1 cellular context compared by ENCODE assay signal in the genomic region with DNA sequence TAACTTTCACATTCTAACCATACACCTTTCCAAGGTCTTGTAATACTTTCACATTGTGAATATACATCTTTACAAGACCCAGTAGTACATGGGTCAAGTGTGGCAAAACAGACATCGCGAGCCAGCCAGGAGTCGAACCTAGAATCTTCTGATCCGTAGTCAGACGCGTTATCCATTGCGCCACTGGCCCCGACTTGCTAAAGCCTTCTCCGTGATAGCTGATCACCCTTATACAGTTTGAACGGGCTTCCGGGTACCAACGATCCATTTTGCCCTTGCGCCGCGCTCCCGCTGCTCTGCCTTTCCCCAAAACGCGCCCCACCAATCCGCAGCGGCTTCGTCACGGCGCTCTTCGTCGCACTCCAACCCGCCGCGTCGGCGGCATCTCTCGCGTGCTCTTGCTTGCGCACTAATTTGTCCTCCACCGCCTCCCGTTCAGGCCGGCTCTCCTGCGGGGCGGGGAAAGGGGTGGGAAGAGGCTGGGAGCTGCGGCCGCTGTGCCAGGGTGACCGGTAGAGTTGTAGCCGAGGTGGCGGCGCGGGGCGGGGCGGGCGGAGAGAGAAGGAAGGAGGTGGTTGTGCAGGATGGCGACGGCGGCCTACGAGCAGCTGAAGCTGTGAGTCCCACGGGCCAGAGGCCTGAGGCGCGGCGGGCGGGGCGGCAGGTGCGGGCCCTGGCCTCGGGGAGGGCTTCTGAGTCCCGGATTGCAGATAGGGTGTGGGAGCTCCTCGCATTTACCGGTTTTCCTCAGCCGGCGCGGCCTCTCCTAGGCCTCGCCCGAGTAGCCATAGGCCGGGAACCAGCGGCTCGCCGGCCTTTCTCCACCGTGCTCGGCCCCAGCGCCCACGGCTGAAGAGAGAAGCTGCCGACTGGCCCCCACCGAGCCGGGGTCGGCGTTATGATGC.
TF ChIP-seq lines count a peak whose summit lies in the region.

A gene with protein sequence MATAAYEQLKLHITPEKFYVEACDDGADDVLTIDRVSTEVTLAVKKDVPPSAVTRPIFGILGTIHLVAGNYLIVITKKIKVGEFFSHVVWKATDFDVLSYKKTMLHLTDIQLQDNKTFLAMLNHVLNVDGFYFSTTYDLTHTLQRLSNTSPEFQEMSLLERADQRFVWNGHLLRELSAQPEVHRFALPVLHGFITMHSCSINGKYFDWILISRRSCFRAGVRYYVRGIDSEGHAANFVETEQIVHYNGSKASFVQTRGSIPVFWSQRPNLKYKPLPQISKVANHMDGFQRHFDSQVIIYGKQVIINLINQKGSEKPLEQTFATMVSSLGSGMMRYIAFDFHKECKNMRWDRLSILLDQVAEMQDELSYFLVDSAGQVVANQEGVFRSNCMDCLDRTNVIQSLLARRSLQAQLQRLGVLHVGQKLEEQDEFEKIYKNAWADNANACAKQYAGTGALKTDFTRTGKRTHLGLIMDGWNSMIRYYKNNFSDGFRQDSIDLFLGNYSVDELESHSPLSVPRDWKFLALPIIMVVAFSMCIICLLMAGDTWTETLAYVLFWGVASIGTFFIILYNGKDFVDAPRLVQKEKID (plus strand): TSS at position 515 of the 905 bp plus-strand sequence. CDS start 70 bp downstream, at position 585.

TF ChIP-seq in GM12878, 131 proteins besides CTCF, POLR2A, EP300 and RAD21 (continued from another document):
- TF ChIP-seq, protein P1, sequence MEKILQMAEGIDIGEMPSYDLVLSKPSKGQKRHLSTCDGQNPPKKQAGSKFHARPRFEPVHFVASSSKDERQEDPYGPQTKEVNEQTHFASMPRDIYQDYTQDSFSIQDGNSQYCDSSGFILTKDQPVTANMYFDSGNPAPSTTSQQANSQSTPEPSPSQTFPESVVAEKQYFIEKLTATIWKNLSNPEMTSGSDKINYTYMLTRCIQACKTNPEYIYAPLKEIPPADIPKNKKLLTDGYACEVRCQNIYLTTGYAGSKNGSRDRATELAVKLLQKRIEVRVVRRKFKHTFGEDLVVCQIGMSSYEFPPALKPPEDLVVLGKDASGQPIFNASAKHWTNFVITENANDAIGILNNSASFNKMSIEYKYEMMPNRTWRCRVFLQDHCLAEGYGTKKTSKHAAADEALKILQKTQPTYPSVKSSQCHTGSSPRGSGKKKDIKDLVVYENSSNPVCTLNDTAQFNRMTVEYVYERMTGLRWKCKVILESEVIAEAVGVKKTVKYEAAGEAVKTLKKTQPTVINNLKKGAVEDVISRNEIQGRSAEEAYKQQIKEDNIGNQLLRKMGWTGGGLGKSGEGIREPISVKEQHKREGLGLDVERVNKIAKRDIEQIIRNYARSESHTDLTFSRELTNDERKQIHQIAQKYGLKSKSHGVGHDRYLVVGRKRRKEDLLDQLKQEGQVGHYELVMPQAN (conservative IDR thresholded peaks at IDR 0.05), result peak; percentile 87
- TF ChIP-seq CBFB (IDR thresholded peaks at IDR 0.05; ENCODE audit: low read depth) (peak; percentile 81), PML (IDR thresholded peaks at IDR 0.05; ENCODE audit: low read length) (0 out of 2 replicates have a peak, but pooled peaks have one; percentile 46), ZNF207 (IDR thresholded peaks at IDR 0.05; ENCODE audit: borderline replicate concordance) (peak; percentile 52; the same call in 1 of the 2 replicates), SREBF1 (IDR thresholded peaks at IDR 0.05; ENCODE audit: low read length) (no peak), MXI1 (IDR thresholded peaks at IDR 0.05; ENCODE audit: low read depth, low read length) (peak; percentile 85), HDAC2 (IDR thresholded peaks at IDR 0.05) (no peak), NFYA (IDR thresholded peaks at IDR 0.05; ENCODE audit: borderline replicate concordance, low read depth, low read length) (no peak)
- TF ChIP-seq, protein P2, sequence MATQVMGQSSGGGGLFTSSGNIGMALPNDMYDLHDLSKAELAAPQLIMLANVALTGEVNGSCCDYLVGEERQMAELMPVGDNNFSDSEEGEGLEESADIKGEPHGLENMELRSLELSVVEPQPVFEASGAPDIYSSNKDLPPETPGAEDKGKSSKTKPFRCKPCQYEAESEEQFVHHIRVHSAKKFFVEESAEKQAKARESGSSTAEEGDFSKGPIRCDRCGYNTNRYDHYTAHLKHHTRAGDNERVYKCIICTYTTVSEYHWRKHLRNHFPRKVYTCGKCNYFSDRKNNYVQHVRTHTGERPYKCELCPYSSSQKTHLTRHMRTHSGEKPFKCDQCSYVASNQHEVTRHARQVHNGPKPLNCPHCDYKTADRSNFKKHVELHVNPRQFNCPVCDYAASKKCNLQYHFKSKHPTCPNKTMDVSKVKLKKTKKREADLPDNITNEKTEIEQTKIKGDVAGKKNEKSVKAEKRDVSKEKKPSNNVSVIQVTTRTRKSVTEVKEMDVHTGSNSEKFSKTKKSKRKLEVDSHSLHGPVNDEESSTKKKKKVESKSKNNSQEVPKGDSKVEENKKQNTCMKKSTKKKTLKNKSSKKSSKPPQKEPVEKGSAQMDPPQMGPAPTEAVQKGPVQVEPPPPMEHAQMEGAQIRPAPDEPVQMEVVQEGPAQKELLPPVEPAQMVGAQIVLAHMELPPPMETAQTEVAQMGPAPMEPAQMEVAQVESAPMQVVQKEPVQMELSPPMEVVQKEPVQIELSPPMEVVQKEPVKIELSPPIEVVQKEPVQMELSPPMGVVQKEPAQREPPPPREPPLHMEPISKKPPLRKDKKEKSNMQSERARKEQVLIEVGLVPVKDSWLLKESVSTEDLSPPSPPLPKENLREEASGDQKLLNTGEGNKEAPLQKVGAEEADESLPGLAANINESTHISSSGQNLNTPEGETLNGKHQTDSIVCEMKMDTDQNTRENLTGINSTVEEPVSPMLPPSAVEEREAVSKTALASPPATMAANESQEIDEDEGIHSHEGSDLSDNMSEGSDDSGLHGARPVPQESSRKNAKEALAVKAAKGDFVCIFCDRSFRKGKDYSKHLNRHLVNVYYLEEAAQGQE (IDR thresholded peaks at IDR 0.05; ENCODE audit: low read depth, low read length), result no peak
- TF ChIP-seq, protein P3, sequence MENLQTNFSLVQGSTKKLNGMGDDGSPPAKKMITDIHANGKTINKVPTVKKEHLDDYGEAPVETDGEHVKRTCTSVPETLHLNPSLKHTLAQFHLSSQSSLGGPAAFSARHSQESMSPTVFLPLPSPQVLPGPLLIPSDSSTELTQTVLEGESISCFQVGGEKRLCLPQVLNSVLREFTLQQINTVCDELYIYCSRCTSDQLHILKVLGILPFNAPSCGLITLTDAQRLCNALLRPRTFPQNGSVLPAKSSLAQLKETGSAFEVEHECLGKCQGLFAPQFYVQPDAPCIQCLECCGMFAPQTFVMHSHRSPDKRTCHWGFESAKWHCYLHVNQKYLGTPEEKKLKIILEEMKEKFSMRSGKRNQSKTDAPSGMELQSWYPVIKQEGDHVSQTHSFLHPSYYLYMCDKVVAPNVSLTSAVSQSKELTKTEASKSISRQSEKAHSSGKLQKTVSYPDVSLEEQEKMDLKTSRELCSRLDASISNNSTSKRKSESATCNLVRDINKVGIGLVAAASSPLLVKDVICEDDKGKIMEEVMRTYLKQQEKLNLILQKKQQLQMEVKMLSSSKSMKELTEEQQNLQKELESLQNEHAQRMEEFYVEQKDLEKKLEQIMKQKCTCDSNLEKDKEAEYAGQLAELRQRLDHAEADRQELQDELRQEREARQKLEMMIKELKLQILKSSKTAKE (IDR thresholded peaks at IDR 0.05; ENCODE audit: low read depth, poor library complexity, severe bottlenecking), result peak; percentile 83
